In the genomic region with DNA sequence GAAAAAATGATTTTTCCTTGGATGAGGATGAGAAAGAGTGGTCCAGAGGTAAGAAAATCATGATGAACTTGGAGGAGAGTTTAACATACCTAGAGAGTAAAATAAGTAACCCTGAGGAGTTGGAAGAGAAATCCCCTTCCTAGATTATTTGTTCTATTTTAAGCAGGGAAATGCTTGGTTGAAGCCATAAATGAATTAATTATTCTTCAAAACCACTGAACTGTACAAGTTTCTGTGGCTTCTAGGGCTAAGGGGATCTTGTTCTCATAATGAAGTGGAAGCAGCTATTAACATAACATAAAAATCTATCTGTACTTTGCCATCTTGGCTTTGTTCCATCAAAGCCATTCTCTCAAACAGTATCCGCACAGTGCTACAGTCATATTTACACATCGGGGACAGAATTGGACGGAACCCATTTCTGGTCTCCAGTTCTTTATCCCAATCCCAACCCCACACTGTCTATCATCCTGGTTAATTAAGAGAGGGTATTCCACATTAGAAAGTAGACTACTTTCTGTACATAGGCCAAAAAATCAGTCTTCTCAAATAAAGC, we compare ENCODE assay signal across 14 cellular contexts. TPM values are rescaled to one million over a fixed set of nuclear protein-coding genes. Genes with fewer than 3 reads are reported as not detected.
DNase-seq lines count a peak whose midpoint lies in the region; FAIRE-seq lines count a peak whose summit lies in the region.
"Had no signal": no experiment of that assay in that cellular context is flagged by ENCODE, and none has a peak within 500 bp of the region (broad histone marks: within the 10 kb centered on the region; RNA-seq: fewer than 3 reads in every experiment).

No MANE protein-coding gene starts in this region.

- in situ Hi-C loops in G401 (cut with HindIII; ENCODE audit: low sequenced_read_pairs) = no loop called here

- peak; percentile 31 for FAIRE-seq in HTR-8/SVneo (lab: Jason Lieb, UNC)

- DNase-seq in HTR-8/SVneo (ENCODE audit: insufficient read length, low spot score) (no peak), NCI-H1092 (lab: John Stamatoyannopoulos, UW) (peak; percentile 24), astrocyte of the hippocampus (ENCODE audit: low read depth, low spot score) (peak; percentile 39), renal cortical epithelial cell (ENCODE audit: low read depth) (peak; percentile 81), T-helper 2 cell (no peak), G401 (ENCODE audit: low spot score) (no peak), T1000 (lab: John Stamatoyannopoulos, UW) (no peak)
- DNase-seq: ACHN; Caco-2; CD4-positive, CD25-positive, alpha-beta regulatory T cell; H9; NCI-H1694 treated with DMSO at 0.1 percent for 48 hours; NCI-H2107; NCI-H345 had no signal

RNA-seq across cellular contexts. Expression of gene ARHGAP42, which starts 14.5 kb away (rescaled TPM):
- total RNA-seq in renal cortical epithelial cell = 15.8 and 24.5 TPM in 2 replicates
- total RNA-seq in G401 (2014; rRNA removed; shearing (Covaris generic)) = not detected in 2 replicates
- total RNA-seq: CD4-positive, CD25-positive, alpha-beta regulatory T cell had no signal

Comparison
In these comparisons a context has a peak if more than half of its experiments do, and no peak if none do; other contexts are left out.
1. DNase-seq: peak in NCI-H1092 (single experiment), astrocyte of the hippocampus (single experiment) and renal cortical epithelial cell (single experiment); none in HTR-8/SVneo (single experiment), T-helper 2 cell (0 of 5), G401 (single experiment) and T1000 (single experiment).
2. RNA of gene ARHGAP42, which starts 14.5 kb away (total RNA-seq): 15.8 to 24.5 TPM in renal cortical epithelial cell; not detected in G401; every median in the first group is over 10 times any median in the second.